In genomic region chr18:596288-596881, GRCh38 we compare ENCODE assay signal across 8 cellular contexts. TPM values are rescaled to one million over a fixed set of nuclear protein-coding genes. Genes with fewer than 3 reads are reported as not detected.
DNase-seq lines count a peak whose midpoint lies in the region; ATAC-seq and TF ChIP-seq lines count a peak whose summit lies in the region.

No MANE protein-coding gene starts in this region.

- no peak overlapping the region for H4K91ac ChIP-seq in neuronal stem cell (ENCODE audit: low read depth, low read length, poor library complexity)

- no peak for TF ChIP-seq POLR2A in gastroesophageal sphincter (IDR thresholded peaks at IDR 0.05)
- TF ChIP-seq POLR2A in transverse colon (IDR thresholded peaks at IDR 0.05), result no peak

- TF ChIP-seq CTCF in gastroesophageal sphincter (IDR thresholded peaks at IDR 0.05), result no peak
- TF ChIP-seq CTCF in transverse colon (IDR thresholded peaks at IDR 0.05), result no peak

- H3K36me3 ChIP-seq in neuronal stem cell (replicated peaks in 1 of 2; ENCODE audit: control insufficient read depth in 2 of 2, insufficient read depth in 2 of 2, low read length in 2 of 2) (no peaks in the 10 kb centered on the region), gastroesophageal sphincter (no peaks in the 10 kb centered on the region), transverse colon (no peaks in the 10 kb centered on the region)

- no peak overlapping the region for H2BK120ac ChIP-seq in neuronal stem cell (ENCODE audit: low read depth, low read length)

- DNase-seq in stimulated activated CD4-positive, alpha-beta T cell treated with anti-CD3 and anti-CD28 coated beads, Interleukin-4, amount 100 ng/mL, for 24 hours, result peak; percentile 66
- DNase-seq in stimulated activated CD4-positive, alpha-beta T cell treated with anti-CD3 and anti-CD28 coated beads, Interleukin-4, amount 100 ng/mL, for 1 hour, result no peak
- peak; percentile 87 for DNase-seq in NCI-H345 (lab: John Stamatoyannopoulos, UW)
- peak; percentile 87 for DNase-seq in cerebellum (ENCODE audit: low spot score)
- DNase-seq in neuronal stem cell (ENCODE audit: low spot score), result peak; percentile 37
- DNase-seq in transverse colon, result no peak

- no peak overlapping the region for H2BK5ac ChIP-seq in neuronal stem cell (ENCODE audit: low read length)

- H3K4me1 ChIP-seq in neuronal stem cell (ENCODE audit: control insufficient read depth in 2 of 2, insufficient read depth in 1 of 2, low read depth in 1 of 2, low read length in 2 of 2) (no peaks in the 10 kb centered on the region), gastroesophageal sphincter (peaks cover 0 to 13% (median 0%) of the 10 kb centered on the region in 3 donors), transverse colon (peaks cover 0 to 2% (median 1%) of the 10 kb centered on the region in 4 donors)

- H3K14ac ChIP-seq in neuronal stem cell (ENCODE audit: low read length), result no peak overlapping the region

- peak overlapping the region; percentile 72 for H3K18ac ChIP-seq in neuronal stem cell (ENCODE audit: low read length)

- H2AFZ ChIP-seq in neuronal stem cell (ENCODE audit: low read length), result no peak overlapping the region

- H2BK15ac ChIP-seq in neuronal stem cell (ENCODE audit: low read length), result no peak overlapping the region

- H3K9ac ChIP-seq in neuronal stem cell (ENCODE audit: low read depth, low read length, poor library complexity), result no peak overlapping the region

- H3K27ac ChIP-seq in neuronal stem cell (replicated peaks; ENCODE audit: low read length) (no peak overlapping the region), gastroesophageal sphincter (peak overlapping the region in 1 of 4 donors; percentile 44), transverse colon (no peak overlapping the region)

- no CpG with 5 or more reads among the region's 24 CpGs for WGBS in neuronal stem cell (ENCODE audit: extremely low coverage in 2 of 2, insufficient read length in 2 of 2, insufficient replicate concordance in 1 of 2), 2 donors
- WGBS in gastroesophageal sphincter (ENCODE audit: low coverage in 1 of 2), 2 donors, result 27 to 71% methylated on average over 2 to 13 of the region's 24 CpGs
- 56 to 81% methylated on average over 4 to 9 of the region's 24 CpGs for WGBS in transverse colon (ENCODE audit: low coverage in 1 of 2), 2 donors

- H3K4me3 ChIP-seq in neuronal stem cell (ENCODE audit: low read length in 2 of 2), result no peak overlapping the region
- H3K4me3 ChIP-seq in gastroesophageal sphincter, result peak overlapping the region in 1 of 2 donors; percentile 49
- H3K4me3 ChIP-seq in transverse colon, result peak overlapping the region in 2 of 4 donors; percentile 14 to 35

- peak overlapping the region; percentile 3 for H3K4me2 ChIP-seq in neuronal stem cell (ENCODE audit: insufficient read depth, low read length, poor library complexity, severe bottlenecking)

- H4K8ac ChIP-seq in neuronal stem cell (ENCODE audit: low read depth, low read length), result no peak overlapping the region

- no peak overlapping the region for H3K23ac ChIP-seq in neuronal stem cell (ENCODE audit: low read depth, low read length, poor library complexity)

- no peak overlapping the region for H2BK12ac ChIP-seq in neuronal stem cell (ENCODE audit: low read length)

- TF ChIP-seq EP300 in gastroesophageal sphincter (IDR thresholded peaks at IDR 0.05) (no peak), transverse colon (IDR thresholded peaks at IDR 0.05; ENCODE audit: low read depth) (no peak)

- intact Hi-C loops in transverse colon (cut with DNase I; ENCODE audit: low total_unique reads), result no loop called here

- in situ Hi-C loops in transverse colon (cut with MboI; ENCODE audit: low pct_ligation_motif_present in 1 of 4, low pct_unique_long_range_greater_than_20kb in 1 of 4, low sequenced_read_pairs in 3 of 4), result no loop called here

- ATAC-seq in HG02884 (IDR thresholded peaks at IDR 0.05; ENCODE audit: unreplicated experiment), result peak; percentile 60
- ATAC-seq in gastroesophageal sphincter, result no peak

- H3K9me3 ChIP-seq in neuronal stem cell (replicated peaks in 1 of 2; ENCODE audit: control insufficient read depth in 2 of 2, insufficient read depth in 1 of 2, low read depth in 1 of 2, low read length in 2 of 2) (no peaks in the 10 kb centered on the region), gastroesophageal sphincter (no peaks in the 10 kb centered on the region), transverse colon (no peaks in the 10 kb centered on the region)

- H3K27me3 ChIP-seq in neuronal stem cell (ENCODE audit: control insufficient read depth in 3 of 3, insufficient read depth in 3 of 3, low read depth in 1 of 3, low read length in 3 of 3), result peaks cover 0 to 16% (median 0%) of the 10 kb centered on the region in 3 experiments
- H3K27me3 ChIP-seq in gastroesophageal sphincter, result peaks cover 5% of the 10 kb centered on the region
- H3K27me3 ChIP-seq in transverse colon, result peaks cover 11% of the 10 kb centered on the region

- no peaks in the 10 kb centered on the region for H3K79me1 ChIP-seq in neuronal stem cell (ENCODE audit: low read depth, low read length)

- H3K4ac ChIP-seq in neuronal stem cell (ENCODE audit: low read length), result no peak overlapping the region

- H2AK5ac ChIP-seq in neuronal stem cell (ENCODE audit: low read depth, low read length), result no peak overlapping the region

RNA-seq across cellular contexts. Expression of gene CLUL1, which starts 0.4 kb away (rescaled TPM):
- total RNA-seq in cerebellum (21.1 TPM), gastroesophageal sphincter (1 to 10 TPM in 1 of 4 donors, not detected in 3; 1.5 TPM), transverse colon (not detected)
- polyA plus RNA-seq in neuronal stem cell (2013, experiment 1 of 2), result 0.14 TPM
- polyA plus RNA-seq in neuronal stem cell (2013, experiment 2 of 2), result 0.17 TPM

RNA-seq across cellular contexts. Expression of gene CETN1, which starts 16.2 kb away (rescaled TPM):
- not detected for total RNA-seq in cerebellum
- polyA plus RNA-seq in neuronal stem cell (2013, experiment 1 of 2), result not detected
- polyA plus RNA-seq in neuronal stem cell (2013, experiment 2 of 2), result not detected
- total RNA-seq in gastroesophageal sphincter, result not detected
- total RNA-seq in transverse colon, result not detected

Comparison
In these comparisons a context has a peak if more than half of its experiments do, and no peak if none do; other contexts are left out.
1. DNase-seq: peak in stimulated activated CD4-positive, alpha-beta T cell treated with anti-CD3 and anti-CD28 coated beads, Interleukin-4, amount 100 ng/mL, for 24 hours (single experiment), NCI-H345 (single experiment), cerebellum (single experiment) and neuronal stem cell (single experiment); none in stimulated activated CD4-positive, alpha-beta T cell treated with anti-CD3 and anti-CD28 coated beads, Interleukin-4, amount 100 ng/mL, for 1 hour (single experiment) and transverse colon (single experiment).